ENCODE assay signal across 1 cellular context in the genomic region with DNA sequence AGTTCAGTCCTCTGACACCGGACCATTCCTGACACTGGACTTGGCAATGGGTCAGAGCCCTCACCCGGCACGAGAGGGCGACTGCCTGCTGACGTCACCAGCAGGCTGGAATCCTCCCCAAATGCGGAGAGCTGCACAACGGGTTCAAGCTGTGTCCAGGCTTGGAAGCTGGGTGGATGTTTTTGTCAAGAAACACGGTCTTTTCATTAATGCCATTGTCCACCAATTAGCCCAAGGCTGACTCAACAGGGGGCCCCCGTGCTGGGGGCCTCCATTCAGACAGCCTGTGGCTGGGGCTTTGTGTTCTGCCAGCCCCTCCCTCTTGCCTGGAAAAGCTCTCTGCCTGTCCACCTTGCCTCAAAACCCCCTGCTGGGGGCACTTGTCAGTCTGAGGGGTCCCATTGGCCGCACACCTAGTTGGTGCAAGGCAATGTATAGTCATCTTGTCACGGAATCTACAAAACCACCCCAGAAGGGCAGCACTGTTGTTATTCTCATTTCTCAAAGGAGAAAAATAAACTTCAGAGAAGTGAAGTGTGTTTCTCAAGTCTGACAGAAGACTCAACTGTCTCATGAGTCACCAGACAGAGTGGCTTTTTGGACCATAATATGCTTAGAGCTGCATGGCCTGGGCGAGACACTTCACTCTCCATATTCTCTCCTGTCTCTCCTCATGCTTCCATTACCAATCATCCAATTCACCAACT.
TF ChIP-seq lines count a peak whose summit lies in the region.

No MANE protein-coding gene starts in this region.

TF ChIP-seq in H1, 55 proteins besides CTCF, POLR2A, EP300 and RAD21:
- TF ChIP-seq, protein P1, sequence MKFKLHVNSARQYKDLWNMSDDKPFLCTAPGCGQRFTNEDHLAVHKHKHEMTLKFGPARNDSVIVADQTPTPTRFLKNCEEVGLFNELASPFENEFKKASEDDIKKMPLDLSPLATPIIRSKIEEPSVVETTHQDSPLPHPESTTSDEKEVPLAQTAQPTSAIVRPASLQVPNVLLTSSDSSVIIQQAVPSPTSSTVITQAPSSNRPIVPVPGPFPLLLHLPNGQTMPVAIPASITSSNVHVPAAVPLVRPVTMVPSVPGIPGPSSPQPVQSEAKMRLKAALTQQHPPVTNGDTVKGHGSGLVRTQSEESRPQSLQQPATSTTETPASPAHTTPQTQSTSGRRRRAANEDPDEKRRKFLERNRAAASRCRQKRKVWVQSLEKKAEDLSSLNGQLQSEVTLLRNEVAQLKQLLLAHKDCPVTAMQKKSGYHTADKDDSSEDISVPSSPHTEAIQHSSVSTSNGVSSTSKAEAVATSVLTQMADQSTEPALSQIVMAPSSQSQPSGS (IDR thresholded peaks at IDR 0.05; ENCODE audit: low read length): peak; percentile 42; the same call in 1 of the 2 replicates
- TF ChIP-seq TCF12 (IDR thresholded peaks at IDR 0.05; ENCODE audit: low read depth, low read length) (no peak), POLR2AphosphoS5 (IDR thresholded peaks at IDR 0.05; ENCODE audit: low read depth, low read length) (no peak), EGR1 (IDR thresholded peaks at IDR 0.05; ENCODE audit: borderline replicate concordance, low read depth, low read length) (no peak), SIX5 (IDR thresholded peaks at IDR 0.05; ENCODE audit: low read depth, low read length) (no peak), SUZ12 (IDR thresholded peaks at IDR 0.05; ENCODE audit: low read length) (no peak), NRF1 (IDR thresholded peaks at IDR 0.05; ENCODE audit: low read depth, low read length) (no peak), CREB1 (IDR thresholded peaks at IDR 0.05) (peak; percentile 58), SRF (IDR thresholded peaks at IDR 0.05; ENCODE audit: low read depth, low read length) (no peak)
TF ChIP-seq in H1: peak in this region for 2.
